ENCODE assay signal across 27 cellular contexts in genomic region chr2:144405313-144405710, GRCh38.
A peak's percentile ranks its signal among the peaks of the same experiment; 100 is the strongest.
DNase-seq lines count a peak whose midpoint lies in the region; ATAC-seq, FAIRE-seq and TF ChIP-seq lines count a peak whose summit lies in the region.
"Had no signal": no experiment of that assay in that cellular context is flagged by ENCODE, and none has a peak within 500 bp of the region (broad histone marks: within the 10 kb centered on the region; RNA-seq: fewer than 3 reads in every experiment).

No MANE protein-coding gene starts in this region.

- CTCF ChIA-PET in Caco-2 (lab: Charles Lee): no interaction called here

- intact Hi-C loops in natural killer cell (cut with micrococcal nuclease) (no loop called here), Caco-2 (cut with micrococcal nuclease; ENCODE audit: unreplicated experiment) (no loop called here), vagina (cut with DNase I) (no loop called here)

- peak; percentile 19 for FAIRE-seq in G401.6 (lab: Jason Lieb, UNC)
- FAIRE-seq in TTC549 (lab: Jason Lieb, UNC): peak; percentile 39
- FAIRE-seq in colon (lab: Jason Lieb, UNC): peak; percentile 49
- FAIRE-seq: A549, H1 had no signal

- POLR2A ChIA-PET in Caco-2 (lab: Charles Lee): no interaction called here

- H3K27me3 Mint-ChIP-seq in natural killer cell (ENCODE audit: low read depth in 2 of 2) (no peaks in the 10 kb centered on the region), Caco-2 (ENCODE audit: insufficient read depth, unreplicated experiment) (peaks cover 15% of the 10 kb centered on the region)
- H3K27me3 Mint-ChIP-seq: activated CD8-positive, alpha-beta T cell treated with anti-CD3 and anti-CD28 coated beads for 36 hours; activated naive CD8-positive, alpha-beta T cell had no signal

- H3K27me3 ChIP-seq in Caco-2 (replicated peaks; ENCODE audit: control insufficient read depth, insufficient read depth, low read length) (no peaks in the 10 kb centered on the region), gastroesophageal sphincter (no peaks in the 10 kb centered on the region), vagina (no peaks in the 10 kb centered on the region)
- H3K27me3 ChIP-seq: heart left ventricle, ovary had no signal

- H3K36me3 ChIP-seq in Caco-2 (ENCODE audit: control insufficient read depth, insufficient read depth, low read length) (no peaks in the 10 kb centered on the region), gastroesophageal sphincter (peaks cover 0 to 7% of the 10 kb centered on the region in 2 donors), vagina (no peaks in the 10 kb centered on the region)
- H3K36me3 ChIP-seq: ovary had no signal

- TF ChIP-seq POLR2A in gastroesophageal sphincter (IDR thresholded peaks at IDR 0.05) (no peak), vagina (IDR thresholded peaks at IDR 0.05) (no peak)

- no peaks in the 10 kb centered on the region for H3K9me3 Mint-ChIP-seq in natural killer cell
- no peaks in the 10 kb centered on the region for H3K9me3 Mint-ChIP-seq in Caco-2 (ENCODE audit: unreplicated experiment)
- H3K9me3 Mint-ChIP-seq: activated CD8-positive, alpha-beta T cell treated with anti-CD3 and anti-CD28 coated beads for 36 hours; CD4-positive, alpha-beta memory T cell; naive thymus-derived CD4-positive, alpha-beta T cell had no signal

- WGBS in gastroesophageal sphincter (ENCODE audit: low coverage in 1 of 2), 2 donors: 60 to 63% methylated on average over 2 of the region's 2 CpGs

- no peak for DNase-seq in natural killer cell
- DNase-seq in Caco-2: no peak
- no peak for DNase-seq in DMS 273 (lab: John Stamatoyannopoulos, UW; ENCODE audit: unreplicated experiment)
- DNase-seq in vagina (ENCODE audit: extremely low spot score in 2 of 2): no peak
- DNase-seq: activated CD4-positive, alpha-beta T cell treated with anti-CD3 and anti-CD28 coated beads for 1 hour; activated CD8-positive, alpha-beta T cell treated with anti-CD3 and anti-CD28 coated beads for 36 hours; activated T-cell treated with anti-CD3 and anti-CD28 coated beads for 4 hours; AML-193; CD4-positive, alpha-beta memory T cell; naive thymus-derived CD4-positive, alpha-beta T cell; NCI-H1048; NCI-H187; NCI-H526 treated with DMSO at 0.1 percent for 48 hours; retina; SIG-M5; stimulated activated CD4-positive, alpha-beta T cell treated with anti-CD3 and anti-CD28 coated beads, Interleukin-2, amount 100 ng/mL, for 48 hours; trophoblast cell had no signal

- H3K4me1 ChIP-seq in Caco-2 (no peaks in the 10 kb centered on the region; the same call in 1 of the 2 replicates), gastroesophageal sphincter (peaks cover 0 to 7% (median 6%) of the 10 kb centered on the region in 3 donors), vagina (peaks cover 11% of the 10 kb centered on the region)
- H3K4me1 ChIP-seq: A549 had no signal

- ATAC-seq in natural killer cell: no peak
- ATAC-seq in gastroesophageal sphincter: no peak
- ATAC-seq: A549; activated CD8-positive, alpha-beta T cell treated with anti-CD3 and anti-CD28 coated beads for 36 hours; naive thymus-derived CD4-positive, alpha-beta T cell; Panc1 had no signal

- H3K27ac Mint-ChIP-seq in natural killer cell (peak overlapping the region; percentile 79 to 96), Caco-2 (ENCODE audit: unreplicated experiment) (no peak overlapping the region)
- H3K27ac Mint-ChIP-seq: activated CD8-positive, alpha-beta T cell treated with anti-CD3 and anti-CD28 coated beads for 36 hours; activated naive CD8-positive, alpha-beta T cell; CD4-positive, alpha-beta memory T cell; naive thymus-derived CD4-positive, alpha-beta T cell had no signal

- H3K4me3 ChIP-seq in Caco-2 (ENCODE audit: low read depth, low read length): no peak overlapping the region
- no peak overlapping the region for H3K4me3 ChIP-seq in gastroesophageal sphincter
- H3K4me3 ChIP-seq in vagina: no peak overlapping the region
- H3K4me3 ChIP-seq: A549, heart left ventricle, ovary had no signal

- H3K36me3 Mint-ChIP-seq in natural killer cell: peaks cover 6% of the 10 kb centered on the region
- H3K36me3 Mint-ChIP-seq in Caco-2 (ENCODE audit: insufficient read depth, unreplicated experiment): no peaks in the 10 kb centered on the region
- H3K36me3 Mint-ChIP-seq: activated naive CD8-positive, alpha-beta T cell; CD4-positive, alpha-beta memory T cell had no signal

- TF ChIP-seq EP300 in gastroesophageal sphincter (IDR thresholded peaks at IDR 0.05): no peak

- H3K4me3 Mint-ChIP-seq in natural killer cell (no peak overlapping the region), Caco-2 (ENCODE audit: unreplicated experiment) (no peak overlapping the region)
- H3K4me3 Mint-ChIP-seq: activated CD8-positive, alpha-beta T cell treated with anti-CD3 and anti-CD28 coated beads for 36 hours; activated naive CD8-positive, alpha-beta T cell; CD4-positive, alpha-beta memory T cell; naive thymus-derived CD4-positive, alpha-beta T cell had no signal

- H3K9me3 ChIP-seq in Caco-2 (0 out of 2 replicates have a peak, but pooled peaks cover 4% of the 10 kb centered on the region), gastroesophageal sphincter (no peaks in the 10 kb centered on the region), vagina (no peaks in the 10 kb centered on the region)
- H3K9me3 ChIP-seq: A549, heart left ventricle, ovary had no signal

- H3K4me1 Mint-ChIP-seq in natural killer cell (peaks cover 45 to 54% of the 10 kb centered on the region in 2 donors), Caco-2 (ENCODE audit: low read depth, unreplicated experiment) (no peaks in the 10 kb centered on the region)

- TF ChIP-seq CTCF in natural killer cell (IDR thresholded peaks at IDR 0.05): no peak
- TF ChIP-seq CTCF in Caco-2 (IDR thresholded peaks at IDR 0.05; ENCODE audit: insufficient read depth in 1 of 2, low read depth in 1 of 2, low read length in 1 of 2, severe bottlenecking in 1 of 2, unreplicated experiment in 1 of 2): no peak
- no peak for TF ChIP-seq CTCF in gastroesophageal sphincter (IDR thresholded peaks at IDR 0.05)
- TF ChIP-seq CTCF in vagina (IDR thresholded peaks at IDR 0.05): no peak

- H3K27ac ChIP-seq in gastroesophageal sphincter (no peak overlapping the region), vagina (no peak overlapping the region)
- H3K27ac ChIP-seq: A549, ovary had no signal

- BruUV-seq in Caco-2 (replicated peaks; lab: Mats Ljungman, UMichigan): no TSS peak
